ENCODE assay signal across 10 cellular contexts in genomic region chr4:138053601-138054322, GRCh38.
DNase-seq lines count a peak whose midpoint lies in the region; ATAC-seq and TF ChIP-seq lines count a peak whose summit lies in the region.
"Had no signal": no experiment of that assay in that cellular context is flagged by ENCODE, and none has a peak within 500 bp of the region (broad histone marks: within the 10 kb centered on the region; RNA-seq: fewer than 3 reads in every experiment).

No MANE protein-coding gene starts in this region.

- peak overlapping the region; percentile 88 for H3K27ac ChIP-seq in SJSA1

- TF ChIP-seq CTCF in fibroblast of the aortic adventitia (IDR thresholded peaks at IDR 0.05; ENCODE audit: insufficient read depth, low read length): no peak

- H3K4me3 ChIP-seq in SJSA1 (peak overlapping the region; percentile 11; the same call in 1 of the 2 replicates), fibroblast of the aortic adventitia (ENCODE audit: low read depth, low read length) (peak overlapping the region; percentile 43)
- H3K4me3 ChIP-seq: GM12878 had no signal

- H3K4me1 ChIP-seq in SJSA1 (replicated peaks): peaks cover 69% of the 10 kb centered on the region

- no peaks in the 10 kb centered on the region for H3K36me3 ChIP-seq in SJSA1

- no peak for DNase-seq in HEK293T (ENCODE audit: extremely low spot score)
- DNase-seq in SJSA1 (ENCODE audit: low read depth in 1 of 2, low spot score in 2 of 2): peak; percentile 74 to 89
- DNase-seq in fibroblast of the aortic adventitia (ENCODE audit: low read depth): peak; percentile 90
- peak; percentile 57 for DNase-seq in smooth muscle cell of the brain vasculature (ENCODE audit: low read depth, low spot score)
- DNase-seq in midbrain (lab: John Stamatoyannopoulos, UW): no peak
- DNase-seq in erythroblast (lab: John Stamatoyannopoulos, UW): no peak
- DNase-seq in activated CD8-positive, alpha-beta memory T cell treated with anti-CD3 and anti-CD28 coated beads for 24 hours: no peak

- CTCF ChIA-PET in HEK293T (lab: Yijun Ruan, JAX): interaction anchor here (0.6 to 1.4 kb wide), 5 partner anchors 15 to 863 kb away, joined by 3 to 5 read pairs (median 4); no protein-coding TSS in a partner anchor

- no peaks in the 10 kb centered on the region for H3K27me3 ChIP-seq in SJSA1 (replicated peaks)

- no peak for TF ChIP-seq POLR2A in erythroblast (IDR thresholded peaks at IDR 0.05; ENCODE audit: low read length)

- H3K9me3 ChIP-seq in SJSA1 (replicated peaks): no peaks in the 10 kb centered on the region

- ATAC-seq in GM21576 (IDR thresholded peaks at IDR 0.05; ENCODE audit: unreplicated experiment): no peak
- ATAC-seq: GM12878, left lobe of liver had no signal

- POLR2A ChIA-PET in HEK293T (lab: Yijun Ruan, JAX): no interaction called here

TF ChIP-seq in HEK293T, 16 proteins besides CTCF, POLR2A, EP300 and RAD21:
- TF ChIP-seq L3MBTL2 (conservative IDR thresholded peaks at IDR 0.05) (no peak), FOXK2 (IDR thresholded peaks at IDR 0.05) (no peak), CTBP1 (IDR thresholded peaks at IDR 0.05; ENCODE audit: borderline replicate concordance) (no peak), FOXA1 (IDR thresholded peaks at IDR 0.05) (no peak)
- TF ChIP-seq, protein P1, sequence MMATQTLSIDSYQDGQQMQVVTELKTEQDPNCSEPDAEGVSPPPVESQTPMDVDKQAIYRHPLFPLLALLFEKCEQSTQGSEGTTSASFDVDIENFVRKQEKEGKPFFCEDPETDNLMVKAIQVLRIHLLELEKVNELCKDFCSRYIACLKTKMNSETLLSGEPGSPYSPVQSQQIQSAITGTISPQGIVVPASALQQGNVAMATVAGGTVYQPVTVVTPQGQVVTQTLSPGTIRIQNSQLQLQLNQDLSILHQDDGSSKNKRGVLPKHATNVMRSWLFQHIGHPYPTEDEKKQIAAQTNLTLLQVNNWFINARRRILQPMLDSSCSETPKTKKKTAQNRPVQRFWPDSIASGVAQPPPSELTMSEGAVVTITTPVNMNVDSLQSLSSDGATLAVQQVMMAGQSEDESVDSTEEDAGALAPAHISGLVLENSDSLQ (IDR thresholded peaks at IDR 0.05): peak; percentile 81

Comparison
In these comparisons a context has a peak if more than half of its experiments do, and no peak if none do; other contexts are left out.
1. DNase-seq: peak in SJSA1 (2 of 2), fibroblast of the aortic adventitia (single experiment) and smooth muscle cell of the brain vasculature (single experiment); none in HEK293T (single experiment), midbrain (single experiment), erythroblast (0 of 2) and activated CD8-positive, alpha-beta memory T cell treated with anti-CD3 and anti-CD28 coated beads for 24 hours (single experiment).